ENCODE assay signal across 19 cellular contexts in the genomic region with DNA sequence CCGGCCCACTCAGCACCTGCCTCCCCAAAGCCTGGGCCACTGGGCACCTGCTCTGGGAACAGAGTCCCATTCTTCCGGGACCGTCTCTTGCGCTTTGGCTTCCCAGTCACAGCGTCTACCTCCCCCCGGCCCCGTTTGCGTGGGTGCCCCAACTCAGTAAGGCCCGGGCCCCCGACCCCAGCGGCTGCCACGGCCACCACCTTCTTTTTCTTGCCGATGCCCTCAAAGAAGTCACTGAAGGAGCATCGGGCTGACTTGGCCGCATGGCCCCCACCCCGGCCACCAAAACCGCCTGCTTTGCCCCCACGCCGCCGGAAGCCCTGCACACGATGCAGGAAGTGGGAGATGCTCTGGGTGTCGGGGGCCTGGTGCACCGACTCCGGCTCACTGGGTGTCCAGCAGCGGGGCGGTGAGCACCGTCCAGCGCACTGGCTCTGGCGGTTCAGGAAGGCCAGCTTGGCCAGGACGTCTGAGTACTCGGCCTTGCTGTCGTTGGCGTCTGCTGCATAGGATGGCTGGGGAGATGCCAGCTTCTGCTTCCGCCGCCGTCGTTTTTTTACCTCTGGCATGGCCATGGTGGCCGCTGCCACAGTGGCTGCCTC.
"Had no signal": no experiment of that assay in that cellular context is flagged by ENCODE, and none has a peak within 500 bp of the region (broad histone marks: within the 10 kb centered on the region; RNA-seq: fewer than 3 reads in every experiment).

No MANE protein-coding gene starts in this region.

- H3K4me1 ChIP-seq: neural progenitor cell, pancreas had no signal

- H3K27ac ChIP-seq: lower lobe of right lung, neural progenitor cell, pancreas had no signal

- H3K36me3 ChIP-seq: neural progenitor cell had no signal

- H2AFZ ChIP-seq: neural progenitor cell had no signal

- H3K4me3 ChIP-seq: dorsolateral prefrontal cortex, lower lobe of right lung, neural progenitor cell, pancreas, spleen, tibial nerve had no signal

- H3K4me2 ChIP-seq: neural progenitor cell had no signal

- FAIRE-seq: frontal cortex, pancreas had no signal

- H3K27me3 ChIP-seq: dorsolateral prefrontal cortex, neural progenitor cell, pancreas, spleen, tibial nerve had no signal

- H3K9ac ChIP-seq: neural progenitor cell had no signal

- H3K9me3 ChIP-seq: lower lobe of right lung, pancreas, spleen, tibial nerve had no signal

- DNase-seq: cortex of kidney; dorsolateral prefrontal cortex; effector CD8-positive, alpha-beta T cell; glutamatergic neuron; islet precursor cell; lower lobe of right lung; mesenchymal stem cell; midbrain; occipital lobe; spleen; stimulated activated CD4-positive, alpha-beta T cell treated with anti-CD3 and anti-CD28 coated beads, Interleukin-15, amount 100 ng/mL, for 24 hours; stimulated activated CD4-positive, alpha-beta T cell treated with anti-CD3 and anti-CD28 coated beads, Interleukin-1b, Interleukin-23, amount 100 ng/mL, for 48 hours; stimulated activated CD4-positive, alpha-beta T cell treated with anti-CD3 and anti-CD28 coated beads, Interleukin-4, amount 100 ng/mL, for 24 hours had no signal

- ATAC-seq: lower lobe of right lung; natural killer cell treated with Interleukin-12 subunit alpha and Interleukin-12 subunit beta and Interleukin-15 and Interleukin-18, amount 100 ng/mL, for 72 hours; sciatic nerve had no signal
